9 cellular contexts compared by ENCODE assay signal in the genomic region with DNA sequence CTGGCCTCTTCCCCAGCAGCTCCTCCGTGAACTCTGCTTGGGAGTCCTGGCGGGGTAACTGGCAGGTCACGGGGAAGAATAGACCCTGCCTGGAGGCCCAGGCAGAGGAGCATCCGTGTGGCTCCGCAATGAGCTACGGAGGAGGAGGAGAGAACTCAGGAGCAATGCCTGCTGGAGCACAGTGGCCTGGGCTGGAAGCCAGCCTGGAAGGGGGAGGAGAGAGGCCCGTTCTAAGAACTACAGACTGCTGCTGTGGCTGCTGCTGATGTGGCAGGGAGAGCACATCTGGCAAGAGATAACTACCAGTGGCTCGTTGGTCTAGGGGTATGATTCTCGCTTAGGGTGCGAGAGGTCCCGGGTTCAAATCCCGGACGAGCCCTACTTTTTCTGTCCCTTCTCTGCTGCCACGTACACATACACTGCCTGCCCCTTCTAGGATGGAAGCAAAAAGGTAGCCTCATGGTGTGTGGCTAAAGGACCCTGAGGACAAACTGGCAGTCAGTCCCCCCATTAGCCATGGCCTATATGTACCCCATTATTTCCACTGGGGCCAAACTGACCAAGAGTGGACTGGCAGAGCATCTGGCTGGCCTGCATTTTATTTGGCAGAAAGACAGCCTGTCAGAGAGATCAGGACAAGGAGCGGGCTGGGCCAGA. TPM values are rescaled to one million over a fixed set of nuclear protein-coding genes. Genes with fewer than 3 reads are reported as not detected.
DNase-seq lines count a peak whose midpoint lies in the region; TF ChIP-seq lines count a peak whose summit lies in the region.
"Had no signal": no experiment of that assay in that cellular context is flagged by ENCODE, and none has a peak within 500 bp of the region (broad histone marks: within the 10 kb centered on the region; RNA-seq: fewer than 3 reads in every experiment).

No MANE protein-coding gene starts in this region.

- no peaks in the 10 kb centered on the region for H3K36me3 ChIP-seq in fibroblast of lung (ENCODE audit: control insufficient read depth, insufficient read depth, low read length)
- no peaks in the 10 kb centered on the region for H3K36me3 ChIP-seq in neural progenitor cell

- H3K27ac ChIP-seq in fibroblast of lung (ENCODE audit: insufficient read depth, low read length) (no peak overlapping the region), neural progenitor cell (no peak overlapping the region)
- H3K27ac ChIP-seq: epithelial cell of prostate had no signal

- DNase-seq in EL (peak; percentile 75), OCI-M1 (lab: John Stamatoyannopoulos, UW) (peak; percentile 79), fibroblast of lung (ENCODE audit: low read depth in 2 of 2) (peak; percentile 79 to 92), neural progenitor cell (ENCODE audit: low spot score) (peak; percentile 68), middle frontal gyrus (ENCODE audit: extremely low spot score, low spot score) (no peak), NCI-H524 treated with DMSO at 0.1 percent for 48 hours (lab: John Stamatoyannopoulos, UW) (no peak), T-helper 1 cell (no peak)
- no peak for DNase-seq in activated CD4-positive, CD25-positive, alpha-beta regulatory T cell (lab: John Stamatoyannopoulos, UW)

- no peaks in the 10 kb centered on the region for H3K36me3 Mint-ChIP-seq in neural progenitor cell

- TF ChIP-seq CTCF in fibroblast of lung (conservative IDR thresholded peaks at IDR 0.05 in 1 of 2, IDR thresholded peaks at IDR 0.05 in 1 of 2; ENCODE audit: low read depth in 1 of 2, low read length in 2 of 2) (no peak), neural progenitor cell (IDR thresholded peaks at IDR 0.05) (no peak)

- H3K27me3 ChIP-seq in fibroblast of lung (ENCODE audit: control insufficient read depth, insufficient read depth, low read length) (no peaks in the 10 kb centered on the region), neural progenitor cell (no peaks in the 10 kb centered on the region)

- no peak overlapping the region for H3K9ac ChIP-seq in fibroblast of lung (ENCODE audit: insufficient read depth, low read length)
- H3K9ac ChIP-seq in neural progenitor cell: no peak overlapping the region

- H3K4me1 Mint-ChIP-seq in neural progenitor cell: peaks cover 3% of the 10 kb centered on the region

- H3K4me3 ChIP-seq in fibroblast of lung (replicated peaks in 1 of 4; ENCODE audit: control extremely low read depth in 1 of 4, insufficient read depth in 1 of 4, low read depth in 3 of 4, low read length in 4 of 4) (peak overlapping the region in 1 of 4 experiments; percentile 23), neural progenitor cell (peak overlapping the region; percentile 39)

- H3F3A ChIP-seq in neural progenitor cell (ENCODE audit: low read depth): peaks cover 13% of the 10 kb centered on the region

- H3K4me2 ChIP-seq in fibroblast of lung (ENCODE audit: extremely low read depth, insufficient read depth, low read length) (no peak overlapping the region), neural progenitor cell (peak overlapping the region; percentile 77)

- peak overlapping the region; percentile 47 for H3K27ac Mint-ChIP-seq in neural progenitor cell

- H3K4me3 Mint-ChIP-seq in neural progenitor cell: no peak overlapping the region

- H3K9me3 ChIP-seq in fibroblast of lung (ENCODE audit: control insufficient read depth, insufficient read depth, low read depth, low read length) (no peaks in the 10 kb centered on the region), neural progenitor cell (ENCODE audit: low read depth) (no peaks in the 10 kb centered on the region)

- H2AFZ ChIP-seq in fibroblast of lung (ENCODE audit: low read length) (no peak overlapping the region), neural progenitor cell (replicated peaks) (peak overlapping the region; percentile 86)

- H3K9me3 Mint-ChIP-seq in neural progenitor cell: peaks cover 6% of the 10 kb centered on the region

- no peaks in the 10 kb centered on the region for H3K79me2 ChIP-seq in fibroblast of lung (ENCODE audit: control insufficient read depth, insufficient read depth, low read length)
- H3K79me2 ChIP-seq in neural progenitor cell (ENCODE audit: low read depth): no peaks in the 10 kb centered on the region

- peaks cover 2% of the 10 kb centered on the region for H3K4me1 ChIP-seq in fibroblast of lung (ENCODE audit: control insufficient read depth, extremely low read depth, insufficient read depth, low read length)
- H3K4me1 ChIP-seq in neural progenitor cell: peaks cover 5% of the 10 kb centered on the region

- peaks cover 6% of the 10 kb centered on the region for H3K27me3 Mint-ChIP-seq in neural progenitor cell (ENCODE audit: insufficient read depth, low read depth)

- no peaks in the 10 kb centered on the region for H4K20me1 ChIP-seq in fibroblast of lung (ENCODE audit: control insufficient read depth, extremely low read depth, insufficient read depth, low read length)
- H4K20me1 ChIP-seq in neural progenitor cell (ENCODE audit: low read depth): no peaks in the 10 kb centered on the region

RNA-seq across cellular contexts. Expression of gene OPN1SW, which starts 7.7 kb away (rescaled TPM):
- total RNA-seq in fibroblast of lung (not detected in 2 replicates), neural progenitor cell (ENCODE audit: low replicate concordance) (0.46 TPM in 1 of 2 replicates, not detected in the other)
- not detected in 2 replicates for polyA plus RNA-seq in fibroblast of lung
- polyA plus RNA-seq in fibroblast of lung (2012): 0.28 and 0.31 TPM in 2 replicates
- not detected in 2 replicates for polyA minus RNA-seq in fibroblast of lung (ENCODE audit: low replicate concordance)

RNA-seq across cellular contexts. Expression of gene CCDC136, which starts 8.5 kb away (rescaled TPM):
- 4.9 and 12.1 TPM in 2 replicates for total RNA-seq in fibroblast of lung
- polyA plus RNA-seq in fibroblast of lung: 8.3 and 11.8 TPM in 2 replicates
- 5.5 and 8.8 TPM in 2 replicates for polyA plus RNA-seq in fibroblast of lung (2012)
- polyA minus RNA-seq in fibroblast of lung (ENCODE audit: low replicate concordance): 5.8 and 8.0 TPM in 2 replicates
- total RNA-seq in neural progenitor cell (ENCODE audit: low replicate concordance): 93.6 and 115 TPM in 2 replicates

RNA-seq across cellular contexts. Expression of gene CALU, which starts 44.1 kb away (rescaled TPM):
- total RNA-seq in fibroblast of lung (538 and 636 TPM in 2 replicates), neural progenitor cell (ENCODE audit: low replicate concordance) (176 and 234 TPM in 2 replicates)
- polyA plus RNA-seq in fibroblast of lung: 835 and 1,372 TPM in 2 replicates
- polyA plus RNA-seq in fibroblast of lung (2012): 583 and 903 TPM in 2 replicates
- 86.7 and 98.4 TPM in 2 replicates for polyA minus RNA-seq in fibroblast of lung (ENCODE audit: low replicate concordance)

RNA-seq across cellular contexts. Expression of gene FLNC, which starts 46.9 kb away (rescaled TPM):
- total RNA-seq in fibroblast of lung (106 and 191 TPM in 2 replicates), neural progenitor cell (ENCODE audit: low replicate concordance) (6.7 and 23.7 TPM in 2 replicates)
- 29.3 and 55.3 TPM in 2 replicates for polyA plus RNA-seq in fibroblast of lung
- 118 and 176 TPM in 2 replicates for polyA plus RNA-seq in fibroblast of lung (2012)
- 406 and 608 TPM in 2 replicates for polyA minus RNA-seq in fibroblast of lung (ENCODE audit: low replicate concordance)

Comparison
In these comparisons a context has a peak if more than half of its experiments do, and no peak if none do; other contexts are left out.
1. DNase-seq: peak in EL (single experiment), OCI-M1 (single experiment), fibroblast of lung (2 of 2) and neural progenitor cell (single experiment); none in middle frontal gyrus (single experiment), NCI-H524 treated with DMSO at 0.1 percent for 48 hours (single experiment), T-helper 1 cell (0 of 5) and activated CD4-positive, CD25-positive, alpha-beta regulatory T cell (0 of 4).